In the genomic region with DNA sequence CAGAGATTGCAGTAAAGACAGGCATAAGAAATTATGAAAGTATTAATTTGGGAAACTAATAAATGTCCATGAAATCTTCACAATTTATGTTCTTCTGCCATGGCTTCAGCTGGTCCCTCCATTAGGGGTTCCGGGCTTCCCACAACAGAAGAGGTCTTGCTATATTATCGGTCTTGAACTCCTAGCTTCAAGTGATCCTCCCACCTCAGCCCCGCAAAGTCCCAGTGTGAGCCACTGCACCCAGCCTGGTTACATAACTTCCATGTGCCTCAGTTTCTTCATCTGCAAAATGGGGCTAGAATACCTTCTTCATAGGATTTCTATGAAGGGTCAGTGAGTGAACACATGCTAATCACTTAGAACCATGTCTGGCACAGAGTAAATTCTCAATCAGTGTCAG, we compare ENCODE assay signal across 1 cellular context.
TF ChIP-seq lines count a peak whose summit lies in the region.

No MANE protein-coding gene starts in this region.

TF ChIP-seq in GM23338, 12 proteins besides CTCF, POLR2A, EP300 and RAD21 (continued from another document):
- TF ChIP-seq, protein P1, sequence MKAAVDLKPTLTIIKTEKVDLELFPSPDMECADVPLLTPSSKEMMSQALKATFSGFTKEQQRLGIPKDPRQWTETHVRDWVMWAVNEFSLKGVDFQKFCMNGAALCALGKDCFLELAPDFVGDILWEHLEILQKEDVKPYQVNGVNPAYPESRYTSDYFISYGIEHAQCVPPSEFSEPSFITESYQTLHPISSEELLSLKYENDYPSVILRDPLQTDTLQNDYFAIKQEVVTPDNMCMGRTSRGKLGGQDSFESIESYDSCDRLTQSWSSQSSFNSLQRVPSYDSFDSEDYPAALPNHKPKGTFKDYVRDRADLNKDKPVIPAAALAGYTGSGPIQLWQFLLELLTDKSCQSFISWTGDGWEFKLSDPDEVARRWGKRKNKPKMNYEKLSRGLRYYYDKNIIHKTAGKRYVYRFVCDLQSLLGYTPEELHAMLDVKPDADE (IDR thresholded peaks at IDR 0.05), result no peak
